Comparison of ENCODE assay signal across 8 cellular contexts in the genomic region with DNA sequence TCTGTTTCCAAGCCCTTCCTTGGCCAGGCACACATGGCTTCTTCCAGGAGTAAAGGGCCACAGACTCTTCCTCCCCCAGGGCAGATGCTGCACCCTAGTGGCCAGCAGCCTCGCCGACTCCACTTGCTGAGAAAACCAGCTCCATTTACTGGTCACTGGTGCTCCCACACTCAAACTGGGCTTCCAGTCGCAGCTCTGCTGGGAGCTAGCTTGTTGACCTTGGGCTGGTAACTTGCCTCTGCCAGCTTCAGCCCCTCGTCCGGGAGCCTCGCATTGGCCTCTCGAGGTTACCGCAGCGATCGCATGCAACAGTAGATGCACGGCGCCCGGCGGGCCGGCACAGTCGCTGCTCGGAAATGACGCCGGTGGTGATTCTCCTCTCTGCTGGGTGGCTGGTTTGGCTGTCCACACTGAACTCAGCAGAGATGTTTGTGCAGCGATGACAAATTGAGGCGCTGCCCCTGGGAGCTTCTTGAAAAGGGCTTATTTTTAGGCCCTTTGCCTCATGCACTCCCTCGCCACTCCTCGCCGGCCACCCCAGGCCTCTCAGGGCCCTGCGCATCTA.
DNase-seq lines count a peak whose midpoint lies in the region; ATAC-seq, FAIRE-seq and TF ChIP-seq lines count a peak whose summit lies in the region.

No MANE protein-coding gene starts in this region.

- in situ Hi-C loops in brain microvascular endothelial cell (cut with HindIII; ENCODE audit: low pct_ligation_motif_present, low sequenced_read_pairs): no loop called here

- no peaks in the 10 kb centered on the region for H3K4me1 ChIP-seq in CD8-positive, alpha-beta T cell (ENCODE audit: insufficient read depth, low read length)
- H3K4me1 ChIP-seq in left lung: peaks cover 4 to 22% of the 10 kb centered on the region in 2 donors

- TF ChIP-seq CTCF in CD8-positive, alpha-beta T cell (IDR thresholded peaks at IDR 0.05): peak; percentile 35
- peak; percentile 80 for TF ChIP-seq CTCF in brain microvascular endothelial cell (IDR thresholded peaks at IDR 0.05; ENCODE audit: low read depth, low read length, missing control alignments)
- peak; percentile 54 to 61 for TF ChIP-seq CTCF in left lung (IDR thresholded peaks at IDR 0.05)

- TF ChIP-seq POLR2A in H54 (IDR thresholded peaks at IDR 0.05; ENCODE audit: low read depth, low read length): no peak

- H3K36me3 Mint-ChIP-seq in CD8-positive, alpha-beta T cell: peaks cover 75% of the 10 kb centered on the region
- peaks cover 51% of the 10 kb centered on the region for H3K36me3 Mint-ChIP-seq in T-cell

- no peaks in the 10 kb centered on the region for H3K27me3 ChIP-seq in CD8-positive, alpha-beta T cell (ENCODE audit: insufficient read depth, low read length)
- H3K27me3 ChIP-seq in brain microvascular endothelial cell (replicated peaks) (no peaks in the 10 kb centered on the region), left lung (no peaks in the 10 kb centered on the region)

- no peaks in the 10 kb centered on the region for H3K27me3 Mint-ChIP-seq in CD8-positive, alpha-beta T cell (ENCODE audit: low read depth)
- H3K27me3 Mint-ChIP-seq in T-cell: no peaks in the 10 kb centered on the region

- DNase-seq in CD8-positive, alpha-beta T cell: peak in 6 of 7 experiments; percentile 24 to 70 (median 46)
- DNase-seq in H54 (ENCODE audit: insufficient read length, low spot score): peak; percentile 63
- DNase-seq in T-cell: peak in 23 of 34 experiments; percentile 12 to 61 (median 29)
- DNase-seq in brain microvascular endothelial cell: peak; percentile 51
- peak; percentile 48 to 85 for DNase-seq in left lung
- peak; percentile 65 for DNase-seq in stimulated activated CD8-positive, alpha-beta memory T cell treated with anti-CD3 and anti-CD28 coated beads, Interleukin-4, amount 100 ng/mL, for 48 hours

- no peaks in the 10 kb centered on the region for H3K9me3 Mint-ChIP-seq in CD8-positive, alpha-beta T cell
- H3K9me3 Mint-ChIP-seq in T-cell: no peaks in the 10 kb centered on the region

- CTCF ChIA-PET in CD8-positive, alpha-beta T cell (lab: Charles Lee): interaction anchor here (0.6 to 4.2 kb wide), 22 partner anchors 8 to 332 kb away, joined by 3 to 23 read pairs (median 4); no protein-coding TSS in a partner anchor
- CTCF ChIA-PET in T-cell (lab: Charles Lee): interaction anchor here (0.7 to 1.0 kb wide), 4 partner anchors 294 to 331 kb away, joined by 3 to 5 read pairs (median 4); no protein-coding TSS in a partner anchor

- ATAC-seq in CD8-positive, alpha-beta T cell: peak; percentile 58
- ATAC-seq in T-cell (replicated peaks in 1 of 4) (peak in 2 of 4 experiments; percentile 45 to 63), left lung (peak; percentile 78), GM19324 (IDR thresholded peaks at IDR 0.05; ENCODE audit: low FRiP score, unreplicated experiment) (no peak), GM21619 (IDR thresholded peaks at IDR 0.05; ENCODE audit: unreplicated experiment) (no peak)

- no peak for FAIRE-seq in H54 (lab: Jason Lieb, UNC)

- no peaks in the 10 kb centered on the region for H3K9me3 ChIP-seq in CD8-positive, alpha-beta T cell (ENCODE audit: low read length)
- H3K9me3 ChIP-seq in left lung: no peaks in the 10 kb centered on the region

- peaks cover 21% of the 10 kb centered on the region for H3K36me3 ChIP-seq in CD8-positive, alpha-beta T cell (ENCODE audit: insufficient read depth, low read length)
- H3K36me3 ChIP-seq in brain microvascular endothelial cell (replicated peaks): peaks cover 22% of the 10 kb centered on the region
- peaks cover 0 to 100% of the 10 kb centered on the region in 2 donors for H3K36me3 ChIP-seq in left lung

- H3K4me1 Mint-ChIP-seq in CD8-positive, alpha-beta T cell (ENCODE audit: low read depth): no peaks in the 10 kb centered on the region
- no peaks in the 10 kb centered on the region for H3K4me1 Mint-ChIP-seq in T-cell

- POLR2A ChIA-PET in CD8-positive, alpha-beta T cell (lab: Charles Lee): no interaction called here
- POLR2A ChIA-PET in T-cell (lab: Charles Lee): interaction anchor here (0.5 to 0.7 kb wide), 2 partner anchors 169 to 202 kb away, joined by 3 to 4 read pairs; no protein-coding TSS in a partner anchor

- intact Hi-C loops in CD8-positive, alpha-beta T cell (cut with DNase I, micrococcal nuclease): loop anchor here (1.0 kb wide), 2 partner anchors 74 to 294 kb away; no protein-coding TSS in a partner anchor
- intact Hi-C loops in left lung (cut with DNase I): no loop called here

- no peak overlapping the region for H3K27ac ChIP-seq in CD8-positive, alpha-beta T cell (ENCODE audit: low read depth, low read length)
- H3K27ac ChIP-seq in brain microvascular endothelial cell (no peak overlapping the region), left lung (peak overlapping the region in 1 of 2 donors; percentile 60)

- peak overlapping the region; percentile 27 for H3K27ac Mint-ChIP-seq in CD8-positive, alpha-beta T cell
- no peak overlapping the region for H3K27ac Mint-ChIP-seq in T-cell

- H3K4me3 Mint-ChIP-seq in CD8-positive, alpha-beta T cell: no peak overlapping the region
- no peak overlapping the region for H3K4me3 Mint-ChIP-seq in T-cell

- H3K4me3 ChIP-seq in CD8-positive, alpha-beta T cell (ENCODE audit: low read depth, low read length): no peak overlapping the region
- no peak overlapping the region for H3K4me3 ChIP-seq in brain microvascular endothelial cell (ENCODE audit: low read depth, low read length)
- no peak overlapping the region for H3K4me3 ChIP-seq in left lung

Comparison
In these comparisons a context has a peak if more than half of its experiments do, and no peak if none do; other contexts are left out.
1. ATAC-seq: peak in CD8-positive, alpha-beta T cell (single experiment) and left lung (single experiment); none in GM19324 (single experiment) and GM21619 (single experiment).
2. intact Hi-C loops: an anchor here in CD8-positive, alpha-beta T cell (1.0 kb wide); none called in left lung.
3. Peak in every context shown above with its lines, with median percentiles within 50 percentile points of each other: DNase-seq and CTCF ChIP-seq.